8 cellular contexts compared by ENCODE assay signal in the genomic region with DNA sequence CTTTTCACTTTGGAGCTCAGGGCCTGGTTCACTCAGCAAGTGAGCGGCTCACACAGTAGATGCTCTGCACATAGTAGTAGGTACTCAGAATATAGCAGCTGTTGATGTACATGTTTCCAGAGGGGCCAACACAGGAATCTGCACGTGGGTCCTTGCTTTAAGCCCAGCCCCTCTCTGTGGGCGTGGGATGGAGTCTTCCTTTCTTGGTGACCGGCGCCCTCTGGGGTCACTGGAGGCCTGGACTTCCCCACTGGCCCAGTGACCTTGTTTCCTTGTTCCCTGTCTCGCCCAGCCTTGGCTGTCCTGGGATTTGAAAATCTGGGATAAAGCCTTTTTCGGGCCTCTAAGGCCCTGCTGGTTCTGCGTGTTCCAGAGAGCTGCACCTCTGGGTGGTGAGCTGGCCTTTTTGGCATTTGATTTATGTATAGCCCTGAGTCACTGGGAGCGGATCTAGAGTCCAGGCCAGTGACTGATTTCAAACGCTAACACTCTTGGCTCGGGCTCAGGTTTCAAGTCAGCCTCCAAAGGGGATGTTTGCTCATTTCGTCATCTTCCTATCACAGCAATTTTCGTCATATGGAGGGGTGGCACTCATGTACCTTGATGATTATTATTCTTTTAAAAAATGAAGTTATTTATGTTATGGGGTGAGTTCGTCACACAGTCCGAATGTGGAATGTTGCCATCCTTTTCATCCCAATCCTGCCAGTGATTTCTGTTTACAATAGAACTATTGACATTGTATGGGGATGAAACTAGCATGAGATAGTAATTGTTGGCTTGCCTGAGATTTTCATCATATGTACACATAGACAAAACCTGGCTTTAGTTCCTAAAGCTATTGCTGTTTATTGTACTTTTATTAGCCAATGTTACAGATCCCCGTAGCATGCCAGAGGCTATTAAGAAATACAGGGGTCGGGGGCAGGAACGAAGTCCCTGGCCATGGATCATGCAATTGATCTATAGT.
DNase-seq lines count a peak whose midpoint lies in the region; ATAC-seq and TF ChIP-seq lines count a peak whose summit lies in the region.

No MANE protein-coding gene starts in this region.

- H3K18ac ChIP-seq in IMR-90 (ENCODE audit: low read depth, low read length) = peak overlapping the region; percentile 81

- H3K79me1 ChIP-seq in IMR-90 (ENCODE audit: low read depth in 1 of 2, low read length in 2 of 2) = peaks cover 31 to 81% of the 10 kb centered on the region in 2 experiments

- peak overlapping the region; percentile 93 for H3K23ac ChIP-seq in IMR-90 (ENCODE audit: low read depth, low read length)

- H2AK5ac ChIP-seq in IMR-90 (ENCODE audit: low read depth, low read length) = peak overlapping the region; percentile 90

- H3K4me1 ChIP-seq in IMR-90 (ENCODE audit: control insufficient read depth, insufficient read depth, low read length) (peaks cover 27% of the 10 kb centered on the region), SJSA1 (replicated peaks) (peaks cover 43% of the 10 kb centered on the region)

- peak; percentile 40; the same call in 1 of the 2 replicates for TF ChIP-seq POLR2A in IMR-90 (IDR thresholded peaks at IDR 0.05; ENCODE audit: low read depth, low read length)

- CTCF ChIA-PET in AG04449 (lab: Yijun Ruan, JAX) = interaction anchor here (0.6 kb wide), 1 partner anchor 54 kb away, joined by 3 read pairs; no protein-coding TSS in a partner anchor
- CTCF ChIA-PET in IMR-90 (lab: Yijun Ruan, JAX) = interaction anchor here (0.5 to 1.7 kb wide), 2 partner anchors 26 to 63 kb away, joined by 4 to 5 read pairs; no protein-coding TSS in a partner anchor

- peak overlapping the region; percentile 96 for H3K14ac ChIP-seq in IMR-90 (replicated peaks; ENCODE audit: low read depth, low read length)

- H3K9me3 ChIP-seq in IMR-90 (ENCODE audit: control insufficient read depth, insufficient read depth, low read length) = no peaks in the 10 kb centered on the region
- no peaks in the 10 kb centered on the region; the same call in 1 of the 2 replicates for H3K9me3 ChIP-seq in SJSA1 (replicated peaks)

- POLR2A ChIA-PET in AG04449 (lab: Yijun Ruan, JAX) (interaction anchor here (0.5 to 2.1 kb wide), 4 partner anchors 18 to 80 kb away, joined by 3 to 7 read pairs (median 3); no protein-coding TSS in a partner anchor), IMR-90 (lab: Charles Lee; ENCODE audit: unreplicated experiment) (interaction anchor here (0.5 to 1.1 kb wide), 5 partner anchors 10 to 346 kb away, joined by 3 to 5 read pairs (median 3); no protein-coding TSS in a partner anchor)

- in situ Hi-C loops in IMR-90 (cut with MboI; ENCODE audit: low sequenced_read_pairs) = no loop called here

- TF ChIP-seq CTCF in AG04449 (IDR thresholded peaks at IDR 0.05; ENCODE audit: insufficient read depth, low read length, missing control alignments) = no peak
- no peak for TF ChIP-seq CTCF in IMR-90 (conservative IDR thresholded peaks at IDR 0.05; ENCODE audit: low read depth, low read length)

- peak; percentile 99 for DNase-seq in AG04449 (ENCODE audit: low read depth, low spot score)
- peak; percentile 100 for DNase-seq in IMR-90
- DNase-seq in SJSA1 (ENCODE audit: low read depth in 1 of 2, low spot score in 2 of 2) = peak; percentile 96 to 97
- DNase-seq in myocyte (ENCODE audit: low read depth) = peak; percentile 99
- DNase-seq in RPMI8226 = no peak

- peak overlapping the region; percentile 93 for H3K56ac ChIP-seq in IMR-90 (ENCODE audit: extremely low read depth, insufficient read depth, low read length)

- peaks cover 12% of the 10 kb centered on the region; the same call in 1 of the 2 replicates for H4K20me1 ChIP-seq in IMR-90 (ENCODE audit: insufficient read depth, low read length)

- H3K27ac ChIP-seq in IMR-90 (ENCODE audit: insufficient read depth, low read length) (peak overlapping the region; percentile 93), SJSA1 (peak overlapping the region; percentile 99)

- H2BK15ac ChIP-seq in IMR-90 (ENCODE audit: low read depth, low read length) = peak overlapping the region; percentile 75; the same call in 2 of the 3 replicates

- peak overlapping the region; percentile 98 for H3K4ac ChIP-seq in IMR-90 (ENCODE audit: low read depth, low read length)

- H3K4me2 ChIP-seq in IMR-90 (ENCODE audit: low read depth, low read length) = peak overlapping the region; percentile 63

- BruUV-seq in IMR-90 (replicated peaks; lab: Mats Ljungman, UMichigan) = TSS peak; percentile 87

- H4K8ac ChIP-seq in IMR-90 (ENCODE audit: low read depth in 2 of 2, low read length in 2 of 2) = peak overlapping the region; percentile 72 to 95

- peaks cover 18% of the 10 kb centered on the region for H3K9me1 ChIP-seq in IMR-90 (ENCODE audit: insufficient read depth, low read length)

- H2AFZ ChIP-seq in IMR-90 (replicated peaks; ENCODE audit: low read length, poor library complexity) = peak overlapping the region; percentile 72

- peak overlapping the region; percentile 60 for H3K9ac ChIP-seq in IMR-90 (ENCODE audit: low read depth, low read length)

- peak overlapping the region; percentile 98 for H2BK20ac ChIP-seq in IMR-90 (ENCODE audit: low read depth, low read length)

- H3K27me3 ChIP-seq in IMR-90 (ENCODE audit: control insufficient read depth, insufficient read depth, low read length) (no peaks in the 10 kb centered on the region), SJSA1 (replicated peaks) (no peaks in the 10 kb centered on the region)

- WGBS in IMR-90 (ENCODE audit: extremely low coverage in 2 of 2, insufficient read length in 1 of 2), 2 experiments = 17% methylated on average over 5 of the region's 18 CpGs; no CpG with 5 or more reads in 1 of the 2 experiments

- intact Hi-C loops in IMR-90 (cut with micrococcal nuclease) = loop anchor here (5.0 kb wide), 2 partner anchors 39 to 66 kb away; a partner anchor contains a TSS

- peak overlapping the region; percentile 95 for H2AK9ac ChIP-seq in IMR-90 (replicated peaks; ENCODE audit: low read depth, low read length, poor library complexity)

- peak; percentile 28 for TF ChIP-seq RAD21 in IMR-90 (IDR thresholded peaks at IDR 0.05; ENCODE audit: low read length)

- H2BK120ac ChIP-seq in IMR-90 (ENCODE audit: low read depth, low read length) = peak overlapping the region; percentile 97

- ATAC-seq in IMR-90 (ENCODE audit: low read depth) (peak; percentile 88), esophagus mucosa (peak; percentile 94), GM19351 (IDR thresholded peaks at IDR 0.05; ENCODE audit: unreplicated experiment) (no peak), HG02588 (IDR thresholded peaks at IDR 0.05; ENCODE audit: unreplicated experiment) (no peak)

- dilution Hi-C loops in IMR-90 (cut with HindIII; ENCODE audit: low sequenced_read_pairs, unreplicated experiment) = no loop called here

- H2BK5ac ChIP-seq in IMR-90 (ENCODE audit: low read depth, low read length, poor library complexity, severe bottlenecking) = peak overlapping the region; percentile 96

- no peaks in the 10 kb centered on the region for H3K36me3 ChIP-seq in IMR-90 (ENCODE audit: control insufficient read depth, insufficient read depth, low read length)
- 0 out of 2 replicates have a peak, but pooled peaks cover 4% of the 10 kb centered on the region for H3K36me3 ChIP-seq in SJSA1

- peak overlapping the region; percentile 97 for H4K91ac ChIP-seq in IMR-90 (ENCODE audit: insufficient read depth, low read depth, low read length)

- H4K5ac ChIP-seq in IMR-90 (ENCODE audit: low read depth, low read length) = peak overlapping the region; percentile 67

- peak overlapping the region; percentile 27 for H3K4me3 ChIP-seq in AG04449 (ENCODE audit: low read depth, low read length)
- H3K4me3 ChIP-seq in IMR-90 (ENCODE audit: insufficient read depth, low read depth, low read length) = no peak overlapping the region
- peak overlapping the region; percentile 4; the same call in 1 of the 2 replicates for H3K4me3 ChIP-seq in SJSA1

TF ChIP-seq in IMR-90, 13 proteins besides CTCF, POLR2A, EP300 and RAD21:
- TF ChIP-seq CEBPB (IDR thresholded peaks at IDR 0.05; ENCODE audit: low read depth, low read length) = peak; percentile 89
- TF ChIP-seq FOS (IDR thresholded peaks at IDR 0.05; ENCODE audit: low read depth, low read length) = peak; percentile 90
- peak; percentile 45; the same call in 1 of the 2 replicates for TF ChIP-seq MAFK (IDR thresholded peaks at IDR 0.05; ENCODE audit: low read depth, low read length)
- TF ChIP-seq, protein P1, sequence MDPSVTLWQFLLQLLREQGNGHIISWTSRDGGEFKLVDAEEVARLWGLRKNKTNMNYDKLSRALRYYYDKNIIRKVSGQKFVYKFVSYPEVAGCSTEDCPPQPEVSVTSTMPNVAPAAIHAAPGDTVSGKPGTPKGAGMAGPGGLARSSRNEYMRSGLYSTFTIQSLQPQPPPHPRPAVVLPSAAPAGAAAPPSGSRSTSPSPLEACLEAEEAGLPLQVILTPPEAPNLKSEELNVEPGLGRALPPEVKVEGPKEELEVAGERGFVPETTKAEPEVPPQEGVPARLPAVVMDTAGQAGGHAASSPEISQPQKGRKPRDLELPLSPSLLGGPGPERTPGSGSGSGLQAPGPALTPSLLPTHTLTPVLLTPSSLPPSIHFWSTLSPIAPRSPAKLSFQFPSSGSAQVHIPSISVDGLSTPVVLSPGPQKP (IDR thresholded peaks at IDR 0.05; ENCODE audit: borderline replicate concordance, low read depth, low read length) = no peak
- TF ChIP-seq RCOR1 (IDR thresholded peaks at IDR 0.05; ENCODE audit: insufficient replicate concordance, low read length) = peak; percentile 50
- TF ChIP-seq, protein P2, sequence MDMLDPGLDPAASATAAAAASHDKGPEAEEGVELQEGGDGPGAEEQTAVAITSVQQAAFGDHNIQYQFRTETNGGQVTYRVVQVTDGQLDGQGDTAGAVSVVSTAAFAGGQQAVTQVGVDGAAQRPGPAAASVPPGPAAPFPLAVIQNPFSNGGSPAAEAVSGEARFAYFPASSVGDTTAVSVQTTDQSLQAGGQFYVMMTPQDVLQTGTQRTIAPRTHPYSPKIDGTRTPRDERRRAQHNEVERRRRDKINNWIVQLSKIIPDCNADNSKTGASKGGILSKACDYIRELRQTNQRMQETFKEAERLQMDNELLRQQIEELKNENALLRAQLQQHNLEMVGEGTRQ (IDR thresholded peaks at IDR 0.05; ENCODE audit: low read depth, low read length) = peak; percentile 22; the same call in 1 of the 2 replicates
- peak; percentile 59; the same call in 1 of the 2 replicates for TF ChIP-seq MAZ (IDR thresholded peaks at IDR 0.05; ENCODE audit: borderline replicate concordance, low read depth, low read length)
- 0 out of 2 replicates have a peak, but pooled peaks have one; percentile 9 for TF ChIP-seq MXI1 (IDR thresholded peaks at IDR 0.05; ENCODE audit: borderline replicate concordance, low read depth, low read length)
- TF ChIP-seq NFE2L2 (IDR thresholded peaks at IDR 0.05; ENCODE audit: low read depth, low read length) = peak; percentile 73; the same call in 1 of the 2 replicates
- TF ChIP-seq BHLHE40 (IDR thresholded peaks at IDR 0.05; ENCODE audit: low read depth, low read length) = peak; percentile 57
- no peak for TF ChIP-seq RFX5 (IDR thresholded peaks at IDR 0.05; ENCODE audit: low read depth, low read length)
- peak; percentile 23; the same call in 1 of the 2 replicates for TF ChIP-seq SMC3 (IDR thresholded peaks at IDR 0.05; ENCODE audit: low read depth, low read length)
- TF ChIP-seq CHD1 (IDR thresholded peaks at IDR 0.05; ENCODE audit: low read depth, low read length) = no peak

Comparison
In these comparisons a context has a peak if more than half of its experiments do, and no peak if none do; other contexts are left out.
1. ATAC-seq: peak in IMR-90 (single experiment) and esophagus mucosa (single experiment); none in GM19351 (single experiment) and HG02588 (single experiment).